Comparison of ENCODE assay signal across 23 cellular contexts in the genomic region with DNA sequence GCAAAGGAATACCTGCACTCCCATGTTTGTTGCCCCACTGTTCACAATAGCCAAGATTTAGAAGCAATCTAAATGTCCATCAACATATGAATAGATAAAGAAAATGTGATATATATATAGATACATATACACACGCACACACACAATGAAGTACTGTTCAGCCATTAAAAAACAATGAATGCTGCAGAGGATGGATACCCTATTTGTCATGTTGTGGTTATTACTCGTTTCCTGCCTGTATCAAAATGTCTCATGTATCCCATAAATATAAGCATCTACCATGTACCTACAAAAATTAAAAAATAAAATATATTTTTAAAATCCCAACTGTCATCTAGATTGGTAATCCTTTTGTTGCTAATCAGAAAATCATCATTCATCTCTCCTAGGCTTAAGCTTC.
DNase-seq lines count a peak whose midpoint lies in the region; ATAC-seq, FAIRE-seq and TF ChIP-seq lines count a peak whose summit lies in the region.
"Had no signal": no experiment of that assay in that cellular context is flagged by ENCODE, and none has a peak within 500 bp of the region (broad histone marks: within the 10 kb centered on the region; RNA-seq: fewer than 3 reads in every experiment).

No MANE protein-coding gene starts in this region.

- no peak for ATAC-seq in HG03097 (IDR thresholded peaks at IDR 0.05; ENCODE audit: low FRiP score, unreplicated experiment)
- ATAC-seq: GM23338 had no signal

- TF ChIP-seq CTCF in bronchial epithelial cell (IDR thresholded peaks at IDR 0.05; ENCODE audit: insufficient read depth, low read length, severe bottlenecking): no peak

- DNase-seq in EL (peak; percentile 11), HT1080 (ENCODE audit: low read depth) (peak; percentile 68), bronchial epithelial cell (ENCODE audit: low read depth) (peak; percentile 45), foreskin melanocyte (peak; percentile 85), NCI-H2227 treated with DMSO at 0.1 percent for 48 hours (lab: John Stamatoyannopoulos, UW) (no peak), NCI-H1417 (lab: John Stamatoyannopoulos, UW) (no peak)
- DNase-seq: ACHN; BE2C; C1 segment of cervical spinal cord; CD4-positive, CD25-positive, alpha-beta regulatory T cell; CD8-positive, alpha-beta memory T cell; COR-L47; DMS 273 treated with DMSO at 0.1 percent for 48 hours; DMS53; DND-41; GF-D8; HCEC 1CT; KBM-7 had no signal

- no peak for FAIRE-seq in bronchial epithelial cell (lab: Jason Lieb, UNC)
- FAIRE-seq: A204.1, H54, HTR-8/SVneo had no signal

- H3K36me3 ChIP-seq in bronchial epithelial cell (ENCODE audit: control insufficient read depth, insufficient read depth, low read length): no peaks in the 10 kb centered on the region
- H3K36me3 ChIP-seq: BE2C had no signal

- H3K4me3 ChIP-seq in bronchial epithelial cell (ENCODE audit: low read depth, low read length): no peak overlapping the region
- H3K4me3 ChIP-seq: GM23338 had no signal

- no peaks in the 10 kb centered on the region for H3K27me3 ChIP-seq in bronchial epithelial cell (ENCODE audit: control insufficient read depth, insufficient read depth, low read length)
- H3K27me3 ChIP-seq: BE2C had no signal

Comparison
In these comparisons a context has a peak if more than half of its experiments do, and no peak if none do; other contexts are left out.
1. DNase-seq: peak in EL (single experiment), HT1080 (single experiment), bronchial epithelial cell (single experiment) and foreskin melanocyte (single experiment); none in NCI-H2227 treated with DMSO at 0.1 percent for 48 hours (single experiment) and NCI-H1417 (0 of 3).